Comparison of ENCODE assay signal across 1 cellular context in the genomic region with DNA sequence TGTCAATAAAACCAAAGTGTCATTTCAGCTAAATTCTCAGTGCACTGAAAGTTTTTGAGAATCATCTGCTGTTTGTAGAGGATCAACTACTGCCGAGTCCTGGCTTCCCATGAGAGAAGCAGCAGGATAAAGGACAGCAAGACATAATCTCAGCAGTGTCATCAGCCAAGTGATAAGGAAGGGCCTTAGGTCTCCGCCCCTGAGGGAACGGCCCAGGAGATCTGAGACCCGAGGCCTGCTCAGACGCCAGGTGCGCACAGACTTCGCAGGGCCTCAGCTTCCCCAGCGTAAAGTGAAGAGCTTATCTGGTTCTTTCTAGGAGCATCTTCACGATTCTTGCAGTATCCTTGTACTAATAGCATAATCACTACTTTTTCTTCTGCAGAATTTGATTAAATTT.
TF ChIP-seq lines count a peak whose summit lies in the region.

No MANE protein-coding gene starts in this region.

TF ChIP-seq in K562, 482 proteins besides CTCF, POLR2A, EP300 and RAD21:
- TF ChIP-seq ZNF316 (IDR thresholded peaks at IDR 0.05) (peak; percentile 32; the same call in 1 of the 2 replicates), NCOR1 (IDR thresholded peaks at IDR 0.05) (no peak)
TF ChIP-seq in K562: peak in this region for 1.
